In the genomic region with DNA sequence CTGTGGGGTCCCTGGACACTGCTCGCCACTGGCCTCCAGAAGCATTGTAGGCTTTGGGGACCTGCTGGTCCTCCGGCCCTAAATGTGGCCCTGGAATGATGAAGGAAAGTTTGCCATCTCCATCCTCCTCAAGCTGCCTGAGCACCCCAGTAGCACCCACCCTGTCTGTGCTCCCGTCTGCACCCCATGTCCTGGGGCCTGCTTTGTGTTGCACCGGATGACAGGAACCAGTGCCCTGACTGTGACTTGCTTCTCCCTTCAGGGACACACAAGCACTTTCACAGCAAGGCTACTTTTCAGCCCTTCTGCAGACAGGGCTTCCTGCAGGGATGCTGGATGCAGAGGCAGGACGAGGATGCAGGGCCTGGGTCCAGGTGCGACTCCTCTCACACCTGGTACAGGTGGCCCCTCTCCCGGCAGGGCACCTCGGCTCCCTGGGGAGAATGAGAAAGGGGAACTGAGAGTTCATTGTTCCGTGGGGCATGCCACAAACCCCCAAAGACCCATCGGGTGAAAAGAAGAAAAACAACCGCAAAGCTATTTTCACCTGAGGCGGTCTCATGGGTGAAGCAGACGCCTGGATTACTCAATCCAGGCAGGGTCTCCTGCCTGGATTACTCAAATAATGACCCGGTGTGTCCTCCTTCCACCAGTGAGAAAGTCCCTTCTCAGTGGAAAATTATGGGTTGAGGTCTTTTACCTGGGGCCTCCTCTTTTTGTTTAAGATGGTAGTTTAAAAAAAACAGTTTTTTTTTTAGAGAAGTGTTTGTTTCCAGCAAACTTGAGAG, we compare ENCODE assay signal across 13 cellular contexts.
DNase-seq lines count a peak whose midpoint lies in the region; ATAC-seq and TF ChIP-seq lines count a peak whose summit lies in the region.
"Had no signal": no experiment of that assay in that cellular context is flagged by ENCODE, and none has a peak within 500 bp of the region (broad histone marks: within the 10 kb centered on the region; RNA-seq: fewer than 3 reads in every experiment).

No MANE protein-coding gene starts in this region.

- H3K4me1 Mint-ChIP-seq in activated CD4-positive, alpha-beta memory T cell treated with anti-CD3 and anti-CD28 coated beads, Interleukin-2, amount 10 ng/mL, durations not matched to agents 7 days and 5 days = no peaks in the 10 kb centered on the region

- no peak overlapping the region for H3K4me3 Mint-ChIP-seq in activated CD4-positive, alpha-beta memory T cell treated with anti-CD3 and anti-CD28 coated beads, Interleukin-2, amount 10 ng/mL, durations not matched to agents 7 days and 5 days
- H3K4me3 Mint-ChIP-seq: CD8-positive, alpha-beta T cell; T-helper 1 cell treated with Interleukin-12 subunit alpha and Interleukin-12 subunit beta and Interleukin-4 antibody, amounts not matched to agents 30 μg/mL and 1 μg/mL, for 36 hours had no signal

- no peak overlapping the region for H3K27ac ChIP-seq in brain microvascular endothelial cell

- in situ Hi-C loops in brain microvascular endothelial cell (cut with HindIII; ENCODE audit: low pct_ligation_motif_present, low sequenced_read_pairs) = no loop called here

- DNase-seq in GM12865 (ENCODE audit: low read depth) = peak; percentile 85
- DNase-seq in NCI-H69 (lab: John Stamatoyannopoulos, UW) = peak; percentile 86
- DNase-seq in DMS79 (lab: John Stamatoyannopoulos, UW) = no peak
- DNase-seq in brain microvascular endothelial cell = no peak
- DNase-seq in activated CD4-positive, alpha-beta memory T cell treated with anti-CD3 and anti-CD28 coated beads, Interleukin-2, amount 10 ng/mL, durations not matched to agents 7 days and 5 days = no peak
- no peak for DNase-seq in SHP77 (lab: John Stamatoyannopoulos, UW)
- DNase-seq: activated effector memory CD4-positive, alpha-beta T cell treated with anti-CD3 and anti-CD28 coated beads, Interleukin-2, amount 50 U/mL, for 16 hours; CD8-positive, alpha-beta T cell; effector memory CD4-positive, alpha-beta T cell; GOT3 had no signal

- no peaks in the 10 kb centered on the region for H3K27me3 ChIP-seq in brain microvascular endothelial cell (replicated peaks)

- POLR2A ChIA-PET in activated CD4-positive, alpha-beta memory T cell treated with anti-CD3 and anti-CD28 coated beads, Interleukin-2, amount 10 ng/mL, durations not matched to agents 7 days and 5 days (lab: Charles Lee) = no interaction called here

- CTCF ChIA-PET in activated CD4-positive, alpha-beta memory T cell treated with anti-CD3 and anti-CD28 coated beads, Interleukin-2, amount 10 ng/mL, durations not matched to agents 7 days and 5 days (lab: Charles Lee) = interaction anchor here (1.0 kb wide), 1 partner anchor 688 kb away, joined by 3 read pairs; no protein-coding TSS in a partner anchor

- H3K27me3 Mint-ChIP-seq in activated CD4-positive, alpha-beta memory T cell treated with anti-CD3 and anti-CD28 coated beads, Interleukin-2, amount 10 ng/mL, durations not matched to agents 7 days and 5 days = peaks cover 2% of the 10 kb centered on the region

- no peak overlapping the region for H3K4me3 ChIP-seq in GM12865 (ENCODE audit: low read depth, low read length)
- no peak overlapping the region for H3K4me3 ChIP-seq in brain microvascular endothelial cell (ENCODE audit: low read depth, low read length)

- H3K27ac Mint-ChIP-seq in activated CD4-positive, alpha-beta memory T cell treated with anti-CD3 and anti-CD28 coated beads, Interleukin-2, amount 10 ng/mL, durations not matched to agents 7 days and 5 days = no peak overlapping the region
- H3K27ac Mint-ChIP-seq: CD8-positive, alpha-beta T cell; T-helper 1 cell treated with Interleukin-12 subunit alpha and Interleukin-12 subunit beta and Interleukin-4 antibody, amounts not matched to agents 30 μg/mL and 1 μg/mL, for 36 hours had no signal

- TF ChIP-seq CTCF in GM12865 (IDR thresholded peaks at IDR 0.05; ENCODE audit: insufficient read depth, low read depth, low read length, missing control alignments) (no peak), brain microvascular endothelial cell (IDR thresholded peaks at IDR 0.05; ENCODE audit: low read depth, low read length, missing control alignments) (no peak)

- H3K36me3 Mint-ChIP-seq in activated CD4-positive, alpha-beta memory T cell treated with anti-CD3 and anti-CD28 coated beads, Interleukin-2, amount 10 ng/mL, durations not matched to agents 7 days and 5 days (ENCODE audit: low read depth) = no peaks in the 10 kb centered on the region
- H3K36me3 Mint-ChIP-seq: CD8-positive, alpha-beta T cell had no signal

- no peaks in the 10 kb centered on the region for H3K36me3 ChIP-seq in brain microvascular endothelial cell (replicated peaks)

- peak; percentile 76 for ATAC-seq in GM19438 (IDR thresholded peaks at IDR 0.05; ENCODE audit: low read depth, unreplicated experiment)
- peak; percentile 67 for ATAC-seq in HG02981 (IDR thresholded peaks at IDR 0.05; ENCODE audit: unreplicated experiment)
- ATAC-seq: CD8-positive, alpha-beta T cell had no signal

- no peaks in the 10 kb centered on the region for H3K9me3 Mint-ChIP-seq in activated CD4-positive, alpha-beta memory T cell treated with anti-CD3 and anti-CD28 coated beads, Interleukin-2, amount 10 ng/mL, durations not matched to agents 7 days and 5 days
- H3K9me3 Mint-ChIP-seq: CD8-positive, alpha-beta T cell; T-helper 1 cell treated with Interleukin-12 subunit alpha and Interleukin-12 subunit beta and Interleukin-4 antibody, amounts not matched to agents 30 μg/mL and 1 μg/mL, for 36 hours had no signal

Comparison
In these comparisons a context has a peak if more than half of its experiments do, and no peak if none do; other contexts are left out.
1. DNase-seq: peak in GM12865 (single experiment) and NCI-H69 (single experiment); none in DMS79 (single experiment), brain microvascular endothelial cell (single experiment), activated CD4-positive, alpha-beta memory T cell treated with anti-CD3 and anti-CD28 coated beads, Interleukin-2, amount 10 ng/mL, durations not matched to agents 7 days and 5 days (single experiment) and SHP77 (0 of 2).